8 cellular contexts compared by ENCODE assay signal in the genomic region with DNA sequence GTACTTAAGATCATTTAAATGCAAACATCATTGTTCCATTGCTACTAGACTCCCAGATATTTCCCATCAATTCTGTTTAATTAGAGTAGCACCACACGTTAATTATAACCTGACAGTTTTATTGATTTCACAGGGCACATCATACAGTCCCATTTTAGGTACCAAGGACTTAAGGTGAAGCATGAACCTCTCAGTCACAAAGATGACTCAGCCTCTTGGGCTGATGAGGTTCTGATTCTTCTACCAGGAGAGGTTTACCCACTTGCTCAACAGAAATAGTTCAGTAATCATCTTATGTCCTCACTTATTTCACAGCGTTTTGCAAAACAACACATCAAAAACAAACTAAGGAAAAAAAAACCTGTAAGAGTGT.
DNase-seq lines count a peak whose midpoint lies in the region; ATAC-seq and TF ChIP-seq lines count a peak whose summit lies in the region.

No MANE protein-coding gene starts in this region.

- TF ChIP-seq CTCF in CD14-positive monocyte (IDR thresholded peaks at IDR 0.05), result no peak

- H3K4me1 ChIP-seq in stomach smooth muscle (ENCODE audit: control insufficient read depth, insufficient read depth, low read length), result peaks cover 20% of the 10 kb centered on the region

- no peaks in the 10 kb centered on the region for H3K36me3 ChIP-seq in stomach smooth muscle (ENCODE audit: control insufficient read depth in 2 of 2, insufficient read depth in 2 of 2, low read length in 2 of 2)

- H3K4me3 ChIP-seq in stomach smooth muscle (ENCODE audit: low read length in 2 of 2), result peak overlapping the region; percentile 45 to 71

- H3K9me3 Mint-ChIP-seq in activated naive CD4-positive, alpha-beta T cell treated with anti-CD3 and anti-CD28 coated beads, Interleukin-2, amount 50 U/mL, for 72 hours, result no peaks in the 10 kb centered on the region
- no peaks in the 10 kb centered on the region for H3K9me3 Mint-ChIP-seq in CD14-positive monocyte

- intact Hi-C loops in left ventricle myocardium superior (cut with micrococcal nuclease), result loop anchor here (10.0 kb wide), 1 partner anchor 98 kb away; a partner anchor contains a TSS
- intact Hi-C loops in CD14-positive monocyte (cut with micrococcal nuclease), result no loop called here

- DNase-seq in DMS53 (lab: John Stamatoyannopoulos, UW) (peak; percentile 16), DMS53 treated with DMSO at 0.1 percent for 48 hours (lab: John Stamatoyannopoulos, UW; ENCODE audit: unreplicated experiment) (no peak), left ventricle myocardium superior (no peak), 8988T (no peak), CD14-positive monocyte (ENCODE audit: low spot score) (no peak)
- DNase-seq in activated naive CD4-positive, alpha-beta T cell treated with anti-CD3 and anti-CD28 coated beads, Interleukin-2, amount 50 U/mL, for 72 hours (ENCODE audit: low spot score in 2 of 2), result no peak

- ATAC-seq in activated naive CD4-positive, alpha-beta T cell treated with anti-CD3 and anti-CD28 coated beads, Interleukin-2, amount 50 U/mL, for 72 hours, result no peak
- ATAC-seq in left ventricle myocardium superior, result peak; percentile 1
- no peak for ATAC-seq in GM18861 (IDR thresholded peaks at IDR 0.05; ENCODE audit: unreplicated experiment)

- no peaks in the 10 kb centered on the region for H3K9me3 ChIP-seq in stomach smooth muscle (ENCODE audit: control insufficient read depth in 2 of 2, low read length in 2 of 2)

- H3K27me3 ChIP-seq in stomach smooth muscle (ENCODE audit: control insufficient read depth in 1 of 2, insufficient read depth in 2 of 2, low read length in 2 of 2), result no peaks in the 10 kb centered on the region

- H3K4me3 Mint-ChIP-seq in CD14-positive monocyte, result no peak overlapping the region

- peaks cover 44% of the 10 kb centered on the region for H3K4me1 Mint-ChIP-seq in CD14-positive monocyte

- no peak overlapping the region for H3K9ac ChIP-seq in stomach smooth muscle (ENCODE audit: low read length in 2 of 2)

- peak overlapping the region; percentile 8 for H3K27ac ChIP-seq in stomach smooth muscle (ENCODE audit: low read length)

- no peaks in the 10 kb centered on the region for H3K27me3 Mint-ChIP-seq in CD14-positive monocyte (ENCODE audit: low read depth in 3 of 3)

- no peaks in the 10 kb centered on the region for H3K36me3 Mint-ChIP-seq in activated naive CD4-positive, alpha-beta T cell treated with anti-CD3 and anti-CD28 coated beads, Interleukin-2, amount 50 U/mL, for 72 hours
- no peaks in the 10 kb centered on the region for H3K36me3 Mint-ChIP-seq in CD14-positive monocyte

- H3K27ac Mint-ChIP-seq in activated naive CD4-positive, alpha-beta T cell treated with anti-CD3 and anti-CD28 coated beads, Interleukin-2, amount 50 U/mL, for 72 hours, result peak overlapping the region; percentile 99 to 100
- H3K27ac Mint-ChIP-seq in CD14-positive monocyte, result no peak overlapping the region

Comparison
In these comparisons a context has a peak if more than half of its experiments do, and no peak if none do; other contexts are left out.
1. H3K27ac Mint-ChIP-seq: peak in activated naive CD4-positive, alpha-beta T cell treated with anti-CD3 and anti-CD28 coated beads, Interleukin-2, amount 50 U/mL, for 72 hours (2 of 2); none in CD14-positive monocyte (0 of 7).